Comparison of ENCODE assay signal across 1 cellular context in the genomic region with DNA sequence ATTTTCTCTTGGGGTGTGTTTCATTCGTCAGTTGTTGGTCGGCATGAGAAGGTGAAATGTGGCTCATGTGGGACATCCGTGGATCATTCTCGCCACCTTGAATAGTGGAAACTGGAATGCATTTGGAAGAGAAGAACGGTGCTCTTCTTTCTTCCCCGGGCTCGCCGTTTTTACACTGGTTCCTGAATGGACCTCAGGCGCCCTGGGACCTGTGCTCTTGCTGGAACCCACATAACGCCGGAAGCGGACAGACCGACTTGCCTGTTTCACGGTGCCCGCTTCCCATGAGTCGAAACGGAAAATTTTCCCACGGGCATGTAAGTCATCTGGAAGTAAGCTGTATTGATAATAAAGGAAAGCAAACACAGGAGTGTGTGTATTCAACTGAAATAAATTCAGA.
A peak's percentile ranks its signal among the peaks of the same experiment; 100 is the strongest.
TF ChIP-seq lines count a peak whose summit lies in the region.

No MANE protein-coding gene starts in this region.

TF ChIP-seq in HepG2, 621 proteins besides CTCF, POLR2A, EP300 and RAD21:
- TF ChIP-seq NR3C1 (CRISPR knock-in tag; IDR thresholded peaks at IDR 0.05) (0 out of 2 replicates have a peak, but pooled peaks have one; percentile 76), RXRA (CRISPR knock-in tag; IDR thresholded peaks at IDR 0.05) (0 out of 2 replicates have a peak, but pooled peaks have one; percentile 28), ZNF768 (CRISPR knock-in tag; IDR thresholded peaks at IDR 0.05) (peak; percentile 33; the same call in 1 of the 2 replicates)
